ENCODE assay signal across 1 cellular context in the genomic region with DNA sequence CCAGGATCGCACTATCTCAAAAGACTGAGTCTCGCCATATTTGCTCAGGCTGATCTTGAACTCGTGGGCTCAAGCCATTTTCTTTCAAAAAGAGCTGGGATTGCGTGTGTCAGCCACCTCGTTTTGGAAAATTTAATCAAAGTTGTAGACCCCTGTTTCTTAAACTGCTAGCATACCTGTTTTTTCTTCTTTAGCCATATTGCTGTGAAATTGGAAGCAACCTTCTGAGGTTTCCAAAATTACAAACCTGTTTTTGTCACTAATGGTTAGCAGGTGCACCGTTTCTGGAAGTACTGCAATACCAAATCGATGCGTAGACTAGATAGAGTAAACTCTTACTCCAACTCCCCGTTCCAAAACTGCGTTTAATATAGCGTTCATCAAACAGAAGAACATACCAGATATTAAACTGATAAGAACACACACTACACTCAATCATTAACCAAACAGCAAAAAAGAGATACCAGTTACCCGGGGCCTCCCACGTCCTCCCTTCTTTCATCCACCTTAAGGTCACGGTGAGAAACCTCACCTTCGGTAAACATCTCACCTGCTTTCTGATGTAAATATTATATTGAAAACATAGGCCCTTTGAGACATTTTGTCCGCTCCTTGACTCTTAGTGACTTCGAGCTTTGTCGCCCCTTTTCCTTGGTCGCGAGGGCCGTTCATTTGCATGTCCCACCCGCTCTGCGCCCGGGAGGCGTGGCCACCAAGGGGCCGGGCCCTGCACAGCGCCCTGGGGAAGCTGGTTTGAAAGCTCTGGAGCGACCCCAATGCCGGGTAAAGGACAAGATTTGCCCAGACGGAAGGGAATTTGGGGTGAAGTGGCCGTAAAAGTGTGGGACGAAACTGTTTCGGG.
A peak's percentile ranks its signal among the peaks of the same experiment; 100 is the strongest.
TF ChIP-seq lines count a peak whose summit lies in the region.

Gene RNU2-63P, minus strand, starts transcription at position 462 of the 862 bp plus-strand sequence.

TF ChIP-seq in GM12878, 131 proteins besides CTCF, POLR2A, EP300 and RAD21 (continued from another document and continues in another):
- TF ChIP-seq ESRRA (IDR thresholded peaks at IDR 0.05; ENCODE audit: low read length) (no peak), ATF3 (IDR thresholded peaks at IDR 0.05; ENCODE audit: borderline replicate concordance, extremely low read depth, low read depth, low read length) (no peak), SMAD5 (IDR thresholded peaks at IDR 0.05; ENCODE audit: low read depth) (peak; percentile 100), BCLAF1 (IDR thresholded peaks at IDR 0.05) (no peak), CBFB (IDR thresholded peaks at IDR 0.05; ENCODE audit: low read depth) (peak; percentile 100), NFIC (IDR thresholded peaks at IDR 0.05; ENCODE audit: low read depth, low read length) (peak; percentile 84), TARDBP (IDR thresholded peaks at IDR 0.05; ENCODE audit: borderline replicate concordance) (peak; percentile 99), PML (IDR thresholded peaks at IDR 0.05; ENCODE audit: low read length) (peak; percentile 100), ETV6 (conservative IDR thresholded peaks at IDR 0.05 in 1 of 2, IDR thresholded peaks at IDR 0.05 in 1 of 2; ENCODE audit: borderline replicate concordance in 1 of 2, low read depth in 1 of 2) (peak in 1 of 2 experiments; percentile 30; a peak in 1 of 4 replicates), POLR2AphosphoS5 (IDR thresholded peaks at IDR 0.05; ENCODE audit: low read length) (peak; percentile 99), ZBTB4 (CRISPR knock-in tag; IDR thresholded peaks at IDR 0.05) (peak; percentile 90), ZNF384 (IDR thresholded peaks at IDR 0.05; ENCODE audit: borderline replicate concordance, low read depth, low read length) (no peak), STAT1 (conservative IDR thresholded peaks at IDR 0.05) (0 out of 2 replicates have a peak, but pooled peaks have one; percentile 73), SUPT20H (IDR thresholded peaks at IDR 0.05; ENCODE audit: borderline replicate concordance, control insufficient read depth, low read depth, low read length) (no peak), TCF7 (IDR thresholded peaks at IDR 0.05; ENCODE audit: borderline replicate concordance) (peak; percentile 81; the same call in 1 of the 2 replicates), POLR2AphosphoS2 (IDR thresholded peaks at IDR 0.05; ENCODE audit: low read depth, low read length) (peak; percentile 91), MEF2A (IDR thresholded peaks at IDR 0.05; ENCODE audit: insufficient read depth, low read depth, low read length) (peak; percentile 59), RUNX3 (IDR thresholded peaks at IDR 0.05; ENCODE audit: low read length) (peak; percentile 57), TCF12 (IDR thresholded peaks at IDR 0.05; ENCODE audit: low read depth, low read length) (peak; percentile 47), MYC (IDR thresholded peaks at IDR 0.05; ENCODE audit: insufficient read depth, insufficient read length, insufficient replicate concordance, low read length, severe bottlenecking) (no peak), RBBP5 (conservative IDR thresholded peaks at IDR 0.05) (no peak), MTA3 (IDR thresholded peaks at IDR 0.05; ENCODE audit: borderline replicate concordance, low read length) (peak; percentile 100), NFYA (IDR thresholded peaks at IDR 0.05; ENCODE audit: borderline replicate concordance, low read depth, low read length) (no peak), EZH2 (IDR thresholded peaks at IDR 0.05; ENCODE audit: borderline replicate concordance, control insufficient read depth, low read depth, low read length) (no peak), CBX3 (IDR thresholded peaks at IDR 0.05; ENCODE audit: borderline replicate concordance, low read depth) (no peak), CEBPB (IDR thresholded peaks at IDR 0.05; ENCODE audit: borderline replicate concordance in 1 of 2, low read depth in 2 of 2, low read length in 2 of 2) (0 out of 4 replicates have a peak, but pooled peaks of 1 of the 2 experiments have one; percentile 57), ZNF274 (IDR thresholded peaks at IDR 0.05; ENCODE audit: insufficient read depth, insufficient read length) (no peak), TAF1 (IDR thresholded peaks at IDR 0.05; ENCODE audit: borderline replicate concordance, low read depth, low read length) (peak; percentile 21; the same call in 1 of the 2 replicates), NKRF (conservative IDR thresholded peaks at IDR 0.05) (no peak), BCL11A (IDR thresholded peaks at IDR 0.05; ENCODE audit: low read depth, low read length) (peak; percentile 69), GABPA (IDR thresholded peaks at IDR 0.05; ENCODE audit: low read depth) (peak; percentile 59; the same call in 1 of the 2 replicates), SMAD1 (IDR thresholded peaks at IDR 0.05; ENCODE audit: low read depth, partially characterized antibody) (peak; percentile 92), NR2C1 (IDR thresholded peaks at IDR 0.05) (no peak), ATF7 (IDR thresholded peaks at IDR 0.05; ENCODE audit: low read depth) (peak; percentile 29; the same call in 1 of the 2 replicates), TCF3 (IDR thresholded peaks at IDR 0.05; ENCODE audit: borderline replicate concordance, insufficient read depth, low read depth, low read length) (peak; percentile 89; the same call in 1 of the 2 replicates), BACH1 (IDR thresholded peaks at IDR 0.05; ENCODE audit: borderline replicate concordance) (peak; percentile 99; the same call in 1 of the 2 replicates), ZBED1 (IDR thresholded peaks at IDR 0.05; ENCODE audit: borderline replicate concordance) (peak; percentile 100), PAX5 (IDR thresholded peaks at IDR 0.05; ENCODE audit: borderline replicate concordance, low read depth, low read length) (0 out of 2 replicates have a peak, but pooled peaks have one; percentile 7), MEF2B (IDR thresholded peaks at IDR 0.05; ENCODE audit: partially characterized antibody, poor library complexity, severe bottlenecking) (no peak), ZSCAN29 (IDR thresholded peaks at IDR 0.05) (no peak)
- TF ChIP-seq, protein P1, sequence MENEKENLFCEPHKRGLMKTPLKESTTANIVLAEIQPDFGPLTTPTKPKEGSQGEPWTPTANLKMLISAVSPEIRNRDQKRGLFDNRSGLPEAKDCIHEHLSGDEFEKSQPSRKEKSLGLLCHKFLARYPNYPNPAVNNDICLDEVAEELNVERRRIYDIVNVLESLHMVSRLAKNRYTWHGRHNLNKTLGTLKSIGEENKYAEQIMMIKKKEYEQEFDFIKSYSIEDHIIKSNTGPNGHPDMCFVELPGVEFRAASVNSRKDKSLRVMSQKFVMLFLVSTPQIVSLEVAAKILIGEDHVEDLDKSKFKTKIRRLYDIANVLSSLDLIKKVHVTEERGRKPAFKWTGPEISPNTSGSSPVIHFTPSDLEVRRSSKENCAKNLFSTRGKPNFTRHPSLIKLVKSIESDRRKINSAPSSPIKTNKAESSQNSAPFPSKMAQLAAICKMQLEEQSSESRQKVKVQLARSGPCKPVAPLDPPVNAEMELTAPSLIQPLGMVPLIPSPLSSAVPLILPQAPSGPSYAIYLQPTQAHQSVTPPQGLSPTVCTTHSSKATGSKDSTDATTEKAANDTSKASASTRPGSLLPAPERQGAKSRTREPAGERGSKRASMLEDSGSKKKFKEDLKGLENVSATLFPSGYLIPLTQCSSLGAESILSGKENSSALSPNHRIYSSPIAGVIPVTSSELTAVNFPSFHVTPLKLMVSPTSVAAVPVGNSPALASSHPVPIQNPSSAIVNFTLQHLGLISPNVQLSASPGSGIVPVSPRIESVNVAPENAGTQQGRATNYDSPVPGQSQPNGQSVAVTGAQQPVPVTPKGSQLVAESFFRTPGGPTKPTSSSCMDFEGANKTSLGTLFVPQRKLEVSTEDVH (IDR thresholded peaks at IDR 0.05; ENCODE audit: low read depth, partially characterized antibody) = no peak
- TF ChIP-seq, protein P2, sequence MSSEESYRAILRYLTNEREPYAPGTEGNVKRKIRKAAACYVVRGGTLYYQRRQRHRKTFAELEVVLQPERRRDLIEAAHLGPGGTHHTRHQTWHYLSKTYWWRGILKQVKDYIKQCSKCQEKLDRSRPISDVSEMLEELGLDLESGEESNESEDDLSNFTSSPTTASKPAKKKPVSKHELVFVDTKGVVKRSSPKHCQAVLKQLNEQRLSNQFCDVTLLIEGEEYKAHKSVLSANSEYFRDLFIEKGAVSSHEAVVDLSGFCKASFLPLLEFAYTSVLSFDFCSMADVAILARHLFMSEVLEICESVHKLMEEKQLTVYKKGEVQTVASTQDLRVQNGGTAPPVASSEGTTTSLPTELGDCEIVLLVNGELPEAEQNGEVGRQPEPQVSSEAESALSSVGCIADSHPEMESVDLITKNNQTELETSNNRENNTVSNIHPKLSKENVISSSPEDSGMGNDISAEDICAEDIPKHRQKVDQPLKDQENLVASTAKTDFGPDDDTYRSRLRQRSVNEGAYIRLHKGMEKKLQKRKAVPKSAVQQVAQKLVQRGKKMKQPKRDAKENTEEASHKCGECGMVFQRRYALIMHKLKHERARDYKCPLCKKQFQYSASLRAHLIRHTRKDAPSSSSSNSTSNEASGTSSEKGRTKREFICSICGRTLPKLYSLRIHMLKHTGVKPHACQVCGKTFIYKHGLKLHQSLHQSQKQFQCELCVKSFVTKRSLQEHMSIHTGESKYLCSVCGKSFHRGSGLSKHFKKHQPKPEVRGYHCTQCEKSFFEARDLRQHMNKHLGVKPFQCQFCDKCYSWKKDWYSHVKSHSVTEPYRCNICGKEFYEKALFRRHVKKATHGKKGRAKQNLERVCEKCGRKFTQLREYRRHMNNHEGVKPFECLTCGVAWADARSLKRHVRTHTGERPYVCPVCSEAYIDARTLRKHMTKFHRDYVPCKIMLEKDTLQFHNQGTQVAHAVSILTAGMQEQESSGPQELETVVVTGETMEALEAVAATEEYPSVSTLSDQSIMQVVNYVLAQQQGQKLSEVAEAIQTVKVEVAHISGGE (CRISPR knock-in tag; IDR thresholded peaks at IDR 0.05) = peak; percentile 48
